In the genomic region with DNA sequence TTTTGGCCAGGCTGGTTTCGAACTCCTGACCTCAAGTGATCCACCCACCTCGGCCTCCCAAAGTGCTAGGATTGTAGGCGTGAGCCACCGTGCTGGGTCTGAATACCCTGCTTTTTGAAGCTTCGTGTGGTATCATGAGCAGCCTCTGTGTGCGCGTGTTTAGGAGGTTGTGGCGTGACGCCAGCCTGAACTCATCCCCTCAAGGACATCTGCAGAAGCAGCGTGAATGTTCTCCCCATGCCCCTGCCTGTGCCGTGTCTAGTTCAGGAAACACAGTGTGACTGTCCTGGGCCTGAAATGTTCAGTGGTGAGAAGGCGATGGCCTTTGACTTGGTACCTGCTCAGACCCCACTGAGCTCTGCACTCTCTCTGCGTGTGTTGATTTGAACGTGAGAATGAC, we compare ENCODE assay signal across 16 cellular contexts.
"Had no signal": no experiment of that assay in that cellular context is flagged by ENCODE, and none has a peak within 500 bp of the region (broad histone marks: within the 10 kb centered on the region; RNA-seq: fewer than 3 reads in every experiment).

No MANE protein-coding gene starts in this region.

- H3K4me3 ChIP-seq: ascending aorta, heart left ventricle, SJCRH30, suprapubic skin, upper lobe of right lung had no signal

- H3K27me3 Mint-ChIP-seq: activated CD4-positive, alpha-beta memory T cell treated with anti-CD3 and anti-CD28 coated beads, Interleukin-2, amount 10 ng/mL, durations not matched to agents 7 days and 5 days; activated CD4-positive, alpha-beta T cell treated with anti-CD3 and anti-CD28 coated beads for 36 hours; activated naive CD8-positive, alpha-beta T cell treated with anti-CD3 and anti-CD28 coated beads, Interleukin-2, amount 10 ng/mL, durations not matched to agents 7 days and 5 days had no signal

- H3K9me3 ChIP-seq: ascending aorta, suprapubic skin, upper lobe of right lung had no signal

- DNase-seq: activated CD4-positive, alpha-beta memory T cell treated with anti-CD3 and anti-CD28 coated beads, Interleukin-2, amount 10 ng/mL, durations not matched to agents 7 days and 5 days; activated CD4-positive, alpha-beta T cell treated with anti-CD3 and anti-CD28 coated beads for 36 hours; activated CD8-positive, alpha-beta memory T cell treated with anti-CD3 and anti-CD28 coated beads, Interleukin-2, amount 50 U/mL, for 48 hours; activated effector memory CD4-positive, alpha-beta T cell treated with Interleukin-2 at 50 U/mL for 16 hours; activated naive CD8-positive, alpha-beta T cell treated with anti-CD3 and anti-CD28 coated beads, Interleukin-2, amount 10 ng/mL, durations not matched to agents 7 days and 5 days; heart left ventricle; islet precursor cell; midbrain; occipital lobe; SJCRH30; stimulated activated CD4-positive, alpha-beta T cell treated with anti-CD3 and anti-CD28 coated beads, Interleukin-2, amount 100 ng/mL, for 24 hours; stimulated activated naive CD4-positive, alpha-beta T cell; upper lobe of right lung had no signal

- H3K27ac Mint-ChIP-seq: activated CD4-positive, alpha-beta T cell treated with anti-CD3 and anti-CD28 coated beads for 36 hours; activated naive CD8-positive, alpha-beta T cell treated with anti-CD3 and anti-CD28 coated beads, Interleukin-2, amount 10 ng/mL, durations not matched to agents 7 days and 5 days had no signal

- H3K27me3 ChIP-seq: ascending aorta, heart left ventricle, SJCRH30, suprapubic skin, upper lobe of right lung had no signal

- H3K27ac ChIP-seq: ascending aorta, heart left ventricle, SJCRH30, suprapubic skin, upper lobe of right lung had no signal

- H3K9me3 Mint-ChIP-seq: activated CD4-positive, alpha-beta memory T cell treated with anti-CD3 and anti-CD28 coated beads, Interleukin-2, amount 10 ng/mL, durations not matched to agents 7 days and 5 days; activated naive CD8-positive, alpha-beta T cell treated with anti-CD3 and anti-CD28 coated beads, Interleukin-2, amount 10 ng/mL, durations not matched to agents 7 days and 5 days had no signal

- H3K4me3 Mint-ChIP-seq: activated CD4-positive, alpha-beta memory T cell treated with anti-CD3 and anti-CD28 coated beads, Interleukin-2, amount 10 ng/mL, durations not matched to agents 7 days and 5 days; activated CD4-positive, alpha-beta T cell treated with anti-CD3 and anti-CD28 coated beads for 36 hours; activated naive CD8-positive, alpha-beta T cell treated with anti-CD3 and anti-CD28 coated beads, Interleukin-2, amount 10 ng/mL, durations not matched to agents 7 days and 5 days had no signal

- H3K4me1 ChIP-seq: ascending aorta, heart left ventricle, SJCRH30, suprapubic skin, upper lobe of right lung had no signal

- ATAC-seq: activated CD4-positive, alpha-beta T cell treated with anti-CD3 and anti-CD28 coated beads for 36 hours; heart left ventricle; sciatic nerve; upper lobe of right lung had no signal
